ENCODE assay signal across 21 cellular contexts in genomic region chr13:40478775-40479174, GRCh38.
DNase-seq lines count a peak whose midpoint lies in the region; ATAC-seq and TF ChIP-seq lines count a peak whose summit lies in the region.
"Had no signal": no experiment of that assay in that cellular context is flagged by ENCODE, and none has a peak within 500 bp of the region (broad histone marks: within the 10 kb centered on the region; RNA-seq: fewer than 3 reads in every experiment).

No MANE protein-coding gene starts in this region.

- TF ChIP-seq CTCF in DOHH2 (IDR thresholded peaks at IDR 0.05; ENCODE audit: low read depth, low read length, poor library complexity, severe bottlenecking) (no peak), WTC11 (IDR thresholded peaks at IDR 0.05) (no peak), right lobe of liver (IDR thresholded peaks at IDR 0.05) (no peak), smooth muscle cell (IDR thresholded peaks at IDR 0.05; ENCODE audit: borderline replicate concordance, insufficient read depth, poor library complexity, severe bottlenecking) (no peak)

- ATAC-seq in WTC11 (no peak), right lobe of liver (peak; percentile 3 to 14 (median 6))
- no peak for ATAC-seq in stimulated activated memory B cell treated with anti-CD40 and anti-IgM and Interleukin-4, amounts not matched to agents 10 μg/mL and 1 μg/mL and 100 μg/mL, for 72 hours
- no peak for ATAC-seq in stimulated activated naive CD8-positive, alpha-beta T cell treated with anti-CD3 and anti-CD28 coated beads, Interleukin-15, Interleukin-2, amounts not matched to agents 100 U/mL and 50 U/mL, for 24 hours
- ATAC-seq: HCT116 had no signal

- peak overlapping the region; percentile 77 for H3K4me3 ChIP-seq in DOHH2 (ENCODE audit: low read length)
- no peak overlapping the region for H3K4me3 ChIP-seq in right lobe of liver
- no peak overlapping the region for H3K4me3 ChIP-seq in smooth muscle cell
- H3K4me3 ChIP-seq: ovary, testis had no signal

- H3K27ac Mint-ChIP-seq in WTC11 = 0 out of 2 replicates have a peak overlapping the region, but pooled peaks have one; percentile 15
- H3K27ac Mint-ChIP-seq in stimulated activated memory B cell treated with anti-CD40 and anti-IgM and Interleukin-4, amounts not matched to agents 10 μg/mL and 1 μg/mL and 100 μg/mL, for 72 hours = no peak overlapping the region
- H3K27ac Mint-ChIP-seq: activated CD4-positive, alpha-beta memory T cell treated with anti-CD3 and anti-CD28 coated beads for 36 hours had no signal

- CTCF ChIA-PET in WTC11 (lab: Charles Lee) = no interaction called here

- H3K27me3 ChIP-seq in DOHH2 (ENCODE audit: control insufficient read depth, low read length) = no peaks in the 10 kb centered on the region
- H3K27me3 ChIP-seq in right lobe of liver = no peaks in the 10 kb centered on the region
- H3K27me3 ChIP-seq in smooth muscle cell (ENCODE audit: low read depth) = no peaks in the 10 kb centered on the region
- H3K27me3 ChIP-seq: ovary, testis had no signal

- H3K9me3 ChIP-seq in DOHH2 (ENCODE audit: control insufficient read depth, insufficient read depth, low read length) = no peaks in the 10 kb centered on the region
- no peaks in the 10 kb centered on the region for H3K9me3 ChIP-seq in right lobe of liver
- H3K9me3 ChIP-seq in smooth muscle cell (replicated peaks; ENCODE audit: low read depth) = no peaks in the 10 kb centered on the region
- H3K9me3 ChIP-seq: ovary, testis had no signal

- no peak overlapping the region for H3K9ac ChIP-seq in smooth muscle cell (ENCODE audit: low read depth)

- peaks cover 3% of the 10 kb centered on the region; the same call in 1 of the 2 replicates for H3K9me3 Mint-ChIP-seq in WTC11
- no peaks in the 10 kb centered on the region for H3K9me3 Mint-ChIP-seq in stimulated activated memory B cell treated with anti-CD40 and anti-IgM and Interleukin-4, amounts not matched to agents 10 μg/mL and 1 μg/mL and 100 μg/mL, for 72 hours

- intact Hi-C loops in right lobe of liver (cut with DNase I) = loop anchor here in 1 of 2 donors (10.0 kb wide), 1 partner anchor 134 kb away; no protein-coding TSS in a partner anchor

- H3K4me2 ChIP-seq in DOHH2 (ENCODE audit: low read length) (peak overlapping the region; percentile 98), smooth muscle cell (peak overlapping the region; percentile 68)

- H3F3A ChIP-seq in DOHH2 (ENCODE audit: control insufficient read depth, insufficient read depth) (peaks cover 25% of the 10 kb centered on the region), smooth muscle cell (ENCODE audit: low read depth) (no peaks in the 10 kb centered on the region)

- H3K4me1 Mint-ChIP-seq in WTC11 = peaks cover 42% of the 10 kb centered on the region
- peaks cover 25% of the 10 kb centered on the region for H3K4me1 Mint-ChIP-seq in stimulated activated memory B cell treated with anti-CD40 and anti-IgM and Interleukin-4, amounts not matched to agents 10 μg/mL and 1 μg/mL and 100 μg/mL, for 72 hours

- H3K4me1 ChIP-seq in DOHH2 (ENCODE audit: control insufficient read depth, low read length) = peaks cover 87% of the 10 kb centered on the region
- peaks cover 0 to 48% (median 27%) of the 10 kb centered on the region in 4 donors for H3K4me1 ChIP-seq in right lobe of liver
- peaks cover 21% of the 10 kb centered on the region for H3K4me1 ChIP-seq in smooth muscle cell (ENCODE audit: low read depth)

- no peaks in the 10 kb centered on the region for H3K27me3 Mint-ChIP-seq in WTC11 (ENCODE audit: low read depth)
- H3K27me3 Mint-ChIP-seq in stimulated activated memory B cell treated with anti-CD40 and anti-IgM and Interleukin-4, amounts not matched to agents 10 μg/mL and 1 μg/mL and 100 μg/mL, for 72 hours = peaks cover 13% of the 10 kb centered on the region
- H3K27me3 Mint-ChIP-seq: activated CD4-positive, alpha-beta memory T cell treated with anti-CD3 and anti-CD28 coated beads for 36 hours had no signal

- 38% methylated on average over 5 of the region's 7 CpGs for WGBS in right lobe of liver (ENCODE audit: insufficient coverage, low coverage, low lambda C conversion rate, missing lambda C conversion rate)
- WGBS in smooth muscle cell (ENCODE audit: low lambda C conversion rate) = 85% methylated on average over 7 of the region's 7 CpGs

- H3K36me3 ChIP-seq in DOHH2 (ENCODE audit: control insufficient read depth, low read length) = peaks cover 13% of the 10 kb centered on the region
- H3K36me3 ChIP-seq in right lobe of liver = no peaks in the 10 kb centered on the region
- H3K36me3 ChIP-seq in smooth muscle cell (ENCODE audit: low read depth) = no peaks in the 10 kb centered on the region
- H3K36me3 ChIP-seq: ovary had no signal

- no peaks in the 10 kb centered on the region for H4K20me1 ChIP-seq in DOHH2 (ENCODE audit: control insufficient read depth, insufficient read depth, low read depth, low read length)
- H4K20me1 ChIP-seq in smooth muscle cell (ENCODE audit: low read depth) = no peaks in the 10 kb centered on the region

- peaks cover 63% of the 10 kb centered on the region for H3K79me2 ChIP-seq in DOHH2 (ENCODE audit: control insufficient read depth, low read length)
- H3K79me2 ChIP-seq in smooth muscle cell (ENCODE audit: low read depth) = no peaks in the 10 kb centered on the region

- peak overlapping the region; percentile 99 for H3K27ac ChIP-seq in DOHH2 (ENCODE audit: low read depth, low read length)
- peak overlapping the region; percentile 73 to 94 (median 90) for H3K27ac ChIP-seq in right lobe of liver
- no peak overlapping the region for H3K27ac ChIP-seq in smooth muscle cell (ENCODE audit: low read depth)

- H2AFZ ChIP-seq in smooth muscle cell (ENCODE audit: low read depth) = peak overlapping the region; percentile 85

- H3K9me2 ChIP-seq in DOHH2 (replicated peaks; ENCODE audit: control insufficient read depth, low read length) = no peaks in the 10 kb centered on the region

- DNase-seq in WTC11 (ENCODE audit: low spot score) (no peak), right lobe of liver (peak in 1 of 3 donors; percentile 56), smooth muscle cell (lab: John Stamatoyannopoulos, UW; ENCODE audit: unreplicated experiment) (no peak), NCI-H345 treated with DMSO at 0.1 percent for 48 hours (lab: John Stamatoyannopoulos, UW; ENCODE audit: unreplicated experiment) (no peak), hepatic stellate cell (ENCODE audit: low spot score) (no peak)
- no peak for DNase-seq in stimulated activated naive CD8-positive, alpha-beta T cell treated with anti-CD3 and anti-CD28 coated beads, Interleukin-15, Interleukin-2, amounts not matched to agents 100 U/mL and 50 U/mL, for 24 hours
- DNase-seq: activated CD4-positive, alpha-beta memory T cell treated with anti-CD3 and anti-CD28 coated beads for 36 hours; activated CD4-positive, CD25-positive, alpha-beta regulatory T cell; activated effector memory CD4-positive, alpha-beta T cell treated with anti-CD3 and anti-CD28 coated beads, Interleukin-2, amount 50 U/mL, for 16 hours; COR-L47; DMS79 treated with DMSO at 0.1 percent for 48 hours; naive B cell; NCI-H1417; NCI-H510A treated with DMSO at 0.1 percent for 48 hours; RPMI8226; T-helper 9 cell; testis had no signal

- no peak for TF ChIP-seq POLR2A in right lobe of liver (IDR thresholded peaks at IDR 0.05)

- H3K36me3 Mint-ChIP-seq in WTC11 = no peaks in the 10 kb centered on the region
- no peaks in the 10 kb centered on the region for H3K36me3 Mint-ChIP-seq in stimulated activated memory B cell treated with anti-CD40 and anti-IgM and Interleukin-4, amounts not matched to agents 10 μg/mL and 1 μg/mL and 100 μg/mL, for 72 hours
- H3K36me3 Mint-ChIP-seq: activated CD4-positive, alpha-beta memory T cell treated with anti-CD3 and anti-CD28 coated beads for 36 hours had no signal

- H3K4me3 Mint-ChIP-seq in WTC11 = no peak overlapping the region
- no peak overlapping the region for H3K4me3 Mint-ChIP-seq in stimulated activated memory B cell treated with anti-CD40 and anti-IgM and Interleukin-4, amounts not matched to agents 10 μg/mL and 1 μg/mL and 100 μg/mL, for 72 hours
- H3K4me3 Mint-ChIP-seq: activated CD4-positive, alpha-beta memory T cell treated with anti-CD3 and anti-CD28 coated beads for 36 hours; naive B cell had no signal

- POLR2A ChIA-PET in WTC11 (lab: Charles Lee) = no interaction called here

TF ChIP-seq in WTC11, 78 proteins besides CTCF, POLR2A, EP300 and RAD21 (continues in another document):
- TF ChIP-seq ZNF512 (CRISPR knock-in tag; IDR thresholded peaks at IDR 0.05; ENCODE audit: borderline replicate concordance) = no peak
- no peak for TF ChIP-seq MYBL2 (CRISPR knock-in tag; IDR thresholded peaks at IDR 0.05)
- TF ChIP-seq ESRRA (CRISPR knock-in tag; IDR thresholded peaks at IDR 0.05; ENCODE audit: borderline replicate concordance) = no peak
- no peak for TF ChIP-seq MXD4 (CRISPR knock-in tag; IDR thresholded peaks at IDR 0.05; ENCODE audit: borderline replicate concordance)
- TF ChIP-seq PREB (CRISPR knock-in tag; IDR thresholded peaks at IDR 0.05; ENCODE audit: borderline replicate concordance) = no peak

Comparison
In these comparisons a context has a peak if more than half of its experiments do, and no peak if none do; other contexts are left out.
1. ATAC-seq: peak in right lobe of liver (4 of 4); none in WTC11 (single experiment), stimulated activated memory B cell treated with anti-CD40 and anti-IgM and Interleukin-4, amounts not matched to agents 10 μg/mL and 1 μg/mL and 100 μg/mL, for 72 hours (single experiment) and stimulated activated naive CD8-positive, alpha-beta T cell treated with anti-CD3 and anti-CD28 coated beads, Interleukin-15, Interleukin-2, amounts not matched to agents 100 U/mL and 50 U/mL, for 24 hours (single experiment).